Comparison of ENCODE assay signal across 9 cellular contexts in the genomic region with DNA sequence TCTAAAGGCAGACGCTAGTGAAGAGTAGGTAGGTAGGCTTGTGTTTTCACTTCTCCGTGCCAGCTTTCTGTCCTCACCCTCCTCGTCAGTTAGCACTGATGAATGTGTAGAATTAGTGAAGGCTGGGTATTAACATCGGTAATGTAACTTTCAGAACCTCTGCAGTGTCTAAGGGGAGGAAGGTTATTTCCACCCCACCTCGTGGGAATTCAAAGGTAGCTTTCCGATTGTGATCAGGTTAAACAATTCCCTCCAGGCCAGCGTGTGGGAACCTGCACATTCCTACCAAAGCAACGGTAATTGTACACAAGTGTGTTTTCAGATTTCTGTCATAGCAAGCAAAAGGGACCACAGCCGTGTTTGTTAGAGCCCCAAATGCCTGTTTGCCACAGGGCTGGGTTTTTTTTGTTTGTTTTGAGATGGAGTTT.
A peak's percentile ranks its signal among the peaks of the same experiment; 100 is the strongest.
DNase-seq lines count a peak whose midpoint lies in the region; ATAC-seq and TF ChIP-seq lines count a peak whose summit lies in the region.
"Had no signal": no experiment of that assay in that cellular context is flagged by ENCODE, and none has a peak within 500 bp of the region (broad histone marks: within the 10 kb centered on the region; RNA-seq: fewer than 3 reads in every experiment).

No MANE protein-coding gene starts in this region.

- H3K4me1 ChIP-seq in SJCRH30: no peaks in the 10 kb centered on the region

- H3K27me3 ChIP-seq in SJCRH30: no peaks in the 10 kb centered on the region

- no peak overlapping the region for H3K4me3 ChIP-seq in SJCRH30

- peaks cover 61% of the 10 kb centered on the region for H3K36me3 Mint-ChIP-seq in nephron progenitor cell (ENCODE audit: low read depth)
- peaks cover 0 to 6% (median 0%) of the 10 kb centered on the region in 3 donors for H3K36me3 Mint-ChIP-seq in immature natural killer cell

- ATAC-seq in GM18517 (IDR thresholded peaks at IDR 0.05; ENCODE audit: unreplicated experiment) (peak; percentile 80), GM21619 (IDR thresholded peaks at IDR 0.05; ENCODE audit: unreplicated experiment) (peak; percentile 71), HG03442 (IDR thresholded peaks at IDR 0.05; ENCODE audit: unreplicated experiment) (peak; percentile 80)

- peaks cover 3% of the 10 kb centered on the region for H3K9me3 ChIP-seq in SJCRH30 (replicated peaks)

- peaks cover 24% of the 10 kb centered on the region for H3K9me3 Mint-ChIP-seq in nephron progenitor cell
- H3K9me3 Mint-ChIP-seq in immature natural killer cell: no peaks in the 10 kb centered on the region
- H3K9me3 Mint-ChIP-seq: activated naive CD4-positive, alpha-beta T cell treated with anti-CD3 and anti-CD28 coated beads, Interleukin-2, amount 50 U/mL, for 24 hours had no signal

- H3K4me1 Mint-ChIP-seq in nephron progenitor cell (peaks cover 53% of the 10 kb centered on the region), immature natural killer cell (peaks cover 80 to 89% of the 10 kb centered on the region in 2 donors)
- H3K4me1 Mint-ChIP-seq: activated naive CD4-positive, alpha-beta T cell treated with anti-CD3 and anti-CD28 coated beads, Interleukin-2, amount 50 U/mL, for 24 hours had no signal

- H3K27me3 Mint-ChIP-seq in nephron progenitor cell (ENCODE audit: low read depth, poor library complexity): no peaks in the 10 kb centered on the region
- H3K27me3 Mint-ChIP-seq in immature natural killer cell (ENCODE audit: low read depth in 3 of 3): peaks cover 0 to 3% (median 0%) of the 10 kb centered on the region in 3 donors
- H3K27me3 Mint-ChIP-seq: activated naive CD4-positive, alpha-beta T cell treated with anti-CD3 and anti-CD28 coated beads, Interleukin-2, amount 50 U/mL, for 24 hours had no signal

- intact Hi-C loops in head of caudate nucleus (cut with DNase I): no loop called here

- DNase-seq in nephron progenitor cell: no peak
- DNase-seq in head of caudate nucleus: no peak
- DNase-seq in SJCRH30: no peak
- no peak for DNase-seq in immature natural killer cell
- DNase-seq in NCI-H146 treated with DMSO at 0.1 percent for 48 hours (lab: John Stamatoyannopoulos, UW; ENCODE audit: unreplicated experiment): no peak

- TF ChIP-seq CTCF in nephron progenitor cell (IDR thresholded peaks at IDR 0.05): no peak

- H3K27ac Mint-ChIP-seq in nephron progenitor cell (peak overlapping the region; percentile 64), immature natural killer cell (no peak overlapping the region)
- H3K27ac Mint-ChIP-seq: activated naive CD4-positive, alpha-beta T cell treated with anti-CD3 and anti-CD28 coated beads, Interleukin-2, amount 50 U/mL, for 24 hours had no signal

- no peak overlapping the region for H3K27ac ChIP-seq in SJCRH30

- peaks cover 41% of the 10 kb centered on the region for H3K36me3 ChIP-seq in SJCRH30

- H3K4me3 Mint-ChIP-seq in nephron progenitor cell: no peak overlapping the region
- no peak overlapping the region for H3K4me3 Mint-ChIP-seq in immature natural killer cell
- H3K4me3 Mint-ChIP-seq: activated naive CD4-positive, alpha-beta T cell treated with anti-CD3 and anti-CD28 coated beads, Interleukin-2, amount 50 U/mL, for 24 hours had no signal
